In genomic region chr20:54207053-54207742, GRCh38 we compare ENCODE assay signal across 9 cellular contexts. TPM values are rescaled to one million over a fixed set of nuclear protein-coding genes. Genes with fewer than 3 reads are reported as not detected.
DNase-seq lines count a peak whose midpoint lies in the region; ATAC-seq and TF ChIP-seq lines count a peak whose summit lies in the region.
"Had no signal": no experiment of that assay in that cellular context is flagged by ENCODE, and none has a peak within 500 bp of the region (broad histone marks: within the 10 kb centered on the region; RNA-seq: fewer than 3 reads in every experiment).

No MANE protein-coding gene starts in this region.

- TF ChIP-seq CTCF in brain (conservative IDR thresholded peaks at IDR 0.05) (no peak), lower leg skin (IDR thresholded peaks at IDR 0.05) (no peak)

- peak overlapping the region; percentile 58 for H3K9ac ChIP-seq in muscle layer of colon (ENCODE audit: low read length)

- no peak for ATAC-seq in stimulated activated naive CD8-positive, alpha-beta T cell treated with anti-CD3 and anti-CD28 coated beads, Interleukin-15, Interleukin-2, amounts not matched to agents 100 U/mL and 50 U/mL, for 24 hours

- no peaks in the 10 kb centered on the region for H3K27me3 ChIP-seq in muscle layer of colon (ENCODE audit: control insufficient read depth in 1 of 2, insufficient read depth in 2 of 2, low read length in 2 of 2)

- peak overlapping the region; percentile 87 to 95 for H3K4me3 ChIP-seq in muscle layer of colon (ENCODE audit: low read depth in 1 of 2, low read length in 2 of 2)
- no peak overlapping the region for H3K4me3 ChIP-seq in lower leg skin (ENCODE audit: low read depth, poor library complexity, severe bottlenecking)

- H3K4me1 Mint-ChIP-seq in stimulated activated naive CD8-positive, alpha-beta T cell treated with anti-CD3 and anti-CD28 coated beads, Interleukin-15, Interleukin-2, amounts not matched to agents 100 ng/mL and 50 ng/mL, for 24 hours (ENCODE audit: low read depth), result peaks cover 57% of the 10 kb centered on the region
- H3K4me1 Mint-ChIP-seq in brain, result peaks cover 36% of the 10 kb centered on the region

- no peak for DNase-seq in stimulated activated naive CD8-positive, alpha-beta T cell treated with anti-CD3 and anti-CD28 coated beads, Interleukin-15, Interleukin-2, amounts not matched to agents 100 U/mL and 50 U/mL, for 24 hours
- DNase-seq in lower leg skin (ENCODE audit: low spot score in 2 of 2) (no peak), KG1 (lab: John Stamatoyannopoulos, UW) (no peak), GOT3 (lab: John Stamatoyannopoulos, UW) (no peak), hepatic stellate cell (ENCODE audit: low spot score) (no peak)

- no peak for TF ChIP-seq POLR2A in lower leg skin (IDR thresholded peaks at IDR 0.05)

- peaks cover 20% of the 10 kb centered on the region for H3K4me1 ChIP-seq in muscle layer of colon (ENCODE audit: insufficient read depth, low read length)

- no peaks in the 10 kb centered on the region for H3K27me3 Mint-ChIP-seq in stimulated activated naive CD8-positive, alpha-beta T cell treated with anti-CD3 and anti-CD28 coated beads, Interleukin-15, Interleukin-2, amounts not matched to agents 100 ng/mL and 50 ng/mL, for 24 hours
- peaks cover 7% of the 10 kb centered on the region for H3K27me3 Mint-ChIP-seq in brain

- H3K9me3 ChIP-seq in muscle layer of colon (ENCODE audit: low read length), result no peaks in the 10 kb centered on the region

- no peaks in the 10 kb centered on the region for H3K9me3 Mint-ChIP-seq in stimulated activated naive CD8-positive, alpha-beta T cell treated with anti-CD3 and anti-CD28 coated beads, Interleukin-15, Interleukin-2, amounts not matched to agents 100 ng/mL and 50 ng/mL, for 24 hours
- peaks cover 0 to 3% (median 0%) of the 10 kb centered on the region in 5 experiments for H3K9me3 Mint-ChIP-seq in brain

- H3K36me3 ChIP-seq in muscle layer of colon (ENCODE audit: insufficient read depth, low read length), result peaks cover 3% of the 10 kb centered on the region

- peak overlapping the region; percentile 100 for H3K27ac Mint-ChIP-seq in stimulated activated naive CD8-positive, alpha-beta T cell treated with anti-CD3 and anti-CD28 coated beads, Interleukin-15, Interleukin-2, amounts not matched to agents 100 ng/mL and 50 ng/mL, for 24 hours
- H3K27ac Mint-ChIP-seq in brain, result peak overlapping the region; percentile 100

- intact Hi-C loops in lower leg skin (cut with DNase I; ENCODE audit: low total_unique reads), result no loop called here

- H3K4me3 Mint-ChIP-seq in stimulated activated naive CD8-positive, alpha-beta T cell treated with anti-CD3 and anti-CD28 coated beads, Interleukin-15, Interleukin-2, amounts not matched to agents 100 ng/mL and 50 ng/mL, for 24 hours, result peak overlapping the region; percentile 97
- H3K4me3 Mint-ChIP-seq in brain, result peak overlapping the region; percentile 95 to 100 (median 99)

- 50 to 55% methylated on average over 7 of the region's 7 CpGs for WGBS in lower leg skin, 2 donors

- peak overlapping the region; percentile 95 for H3K27ac ChIP-seq in muscle layer of colon (ENCODE audit: low read depth, low read length)

- peaks cover 24% of the 10 kb centered on the region for H3K36me3 Mint-ChIP-seq in stimulated activated naive CD8-positive, alpha-beta T cell treated with anti-CD3 and anti-CD28 coated beads, Interleukin-15, Interleukin-2, amounts not matched to agents 100 ng/mL and 50 ng/mL, for 24 hours (ENCODE audit: low read depth)
- peaks cover 16% of the 10 kb centered on the region for H3K36me3 Mint-ChIP-seq in brain

RNA-seq across cellular contexts. Expression of gene PFDN4, which starts 0.7 kb away (rescaled TPM):
- polyA plus RNA-seq in brain (ENCODE audit: insufficient read depth, low read depth, low replicate concordance), result 108 TPM
- 10 to 100 TPM; 32.8 to 71.0 (median 40.2) TPM for total RNA-seq in lower leg skin

RNA-seq across cellular contexts. Expression of gene CYP24A1, which starts 33.4 kb away (rescaled TPM):
- polyA plus RNA-seq in brain (ENCODE audit: insufficient read depth, low read depth, low replicate concordance), result 0.63 TPM
- under 1 TPM in 3 of 4 donors, not detected in 1; 0.10 to 0.71 (median 0.69) TPM for total RNA-seq in lower leg skin
- total RNA-seq: posterior vena cava had no signal
